In the genomic region with DNA sequence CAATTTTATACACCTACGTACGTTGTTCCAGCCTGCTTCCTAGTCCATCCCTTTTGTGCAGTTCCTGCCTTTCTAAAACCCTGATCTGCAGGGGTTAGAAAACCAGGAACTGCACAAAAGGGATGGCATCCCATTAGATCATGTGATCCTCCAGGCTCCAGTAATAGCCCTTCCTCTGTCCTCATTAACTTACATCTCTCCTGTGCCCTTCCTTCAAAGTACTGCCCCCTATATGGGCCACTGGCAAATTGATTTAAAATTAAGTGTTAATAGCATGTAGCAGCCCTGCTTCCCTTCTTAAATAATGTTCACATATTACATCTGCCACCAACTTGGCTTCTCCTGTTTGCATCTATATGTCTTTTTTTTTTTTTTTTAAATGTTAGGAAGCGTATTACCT, we compare ENCODE assay signal across 34 cellular contexts.
"Had no signal": no experiment of that assay in that cellular context is flagged by ENCODE, and none has a peak within 500 bp of the region (broad histone marks: within the 10 kb centered on the region; RNA-seq: fewer than 3 reads in every experiment).

No MANE protein-coding gene starts in this region.

- H3K27ac ChIP-seq: body of pancreas, cardiac muscle cell, coronary artery, dorsolateral prefrontal cortex, pancreas, prostate gland, sigmoid colon, stomach, thyroid gland, upper lobe of left lung had no signal

- H3K9me3 ChIP-seq: body of pancreas, pancreas, prostate gland, sigmoid colon, stomach, thyroid gland, upper lobe of left lung had no signal

- H3K27me3 ChIP-seq: body of pancreas, cardiac muscle cell, pancreas, sigmoid colon, stomach, thyroid gland, upper lobe of left lung had no signal

- H3K27ac Mint-ChIP-seq: activated CD8-positive, alpha-beta memory T cell treated with anti-CD3 and anti-CD28 coated beads, Interleukin-2, amount 10 ng/mL, durations not matched to agents 7 days and 5 days; activated CD8-positive, alpha-beta T cell treated with anti-CD3 and anti-CD28 coated beads, Interleukin-2, amount 10 ng/mL, durations not matched to agents 7 days and 5 days; activated naive CD8-positive, alpha-beta T cell; activated T-helper 2 cell treated with anti-CD3 and anti-CD28 coated beads, Interferon-gamma antibody, Interleukin-2, Interleukin-4, amounts not matched to agents 10 μg/mL and 5 μg/mL and 100 μg/mL, durations not matched to agents 14 hours and 24 hours and 36 hours; mesothelial cell of epicardium; naive B cell; nephron progenitor cell; stimulated activated naive B cell treated with anti-CD40 and anti-IgM and Interleukin-4, amounts not matched to agents 10 μg/mL and 1 μg/mL and 100 μg/mL, for 72 hours had no signal

- H3K36me3 Mint-ChIP-seq: activated CD8-positive, alpha-beta memory T cell treated with anti-CD3 and anti-CD28 coated beads, Interleukin-2, amount 10 ng/mL, durations not matched to agents 7 days and 5 days; activated naive CD8-positive, alpha-beta T cell; naive B cell; stimulated activated naive B cell treated with anti-CD40 and anti-IgM and Interleukin-4, amounts not matched to agents 10 μg/mL and 1 μg/mL and 100 μg/mL, for 72 hours had no signal

- DNase-seq: activated CD4-positive, alpha-beta T cell treated with anti-CD3 and anti-CD28 coated beads for 1 hour; activated CD4-positive, alpha-beta T cell treated with anti-CD3 and anti-CD28 coated beads, Interleukin-2, amount 50 U/mL, for 1 hour; activated CD8-positive, alpha-beta memory T cell treated with anti-CD3 and anti-CD28 coated beads, Interleukin-2, amount 10 ng/mL, durations not matched to agents 7 days and 5 days; activated CD8-positive, alpha-beta T cell treated with anti-CD3 and anti-CD28 coated beads, Interleukin-2, amount 10 ng/mL, durations not matched to agents 7 days and 5 days; activated naive CD4-positive, alpha-beta T cell treated with Interleukin-2 at 50 U/mL for 16 hours; activated T-cell treated with anti-CD3 and anti-CD28 coated beads, Interleukin-2, amount 50 U/mL, for 48 hours; anterior cingulate cortex; body of pancreas; cerebellar nuclear complex; dorsolateral prefrontal cortex; effector memory CD4-positive, alpha-beta T cell; erythroblast; head of caudate nucleus; hypothalamus; mammary epithelial cell; naive B cell; nephron progenitor cell; nucleus accumbens; pancreas; retina; sigmoid colon; small intestine; stimulated activated CD4-positive, alpha-beta T cell treated with anti-CD3 and anti-CD28 coated beads, Interleukin-2, amount 100 ng/mL, for 24 hours; stimulated activated naive B cell treated with anti-CD40 and anti-IgM and Interleukin-4, amounts not matched to agents 10 μg/mL and 1 μg/mL and 100 μg/mL, for 72 hours; stomach; T-helper 2 cell; thyroid gland; upper lobe of left lung had no signal

- H3K4me3 Mint-ChIP-seq: activated CD8-positive, alpha-beta memory T cell treated with anti-CD3 and anti-CD28 coated beads, Interleukin-2, amount 10 ng/mL, durations not matched to agents 7 days and 5 days; activated CD8-positive, alpha-beta T cell treated with anti-CD3 and anti-CD28 coated beads, Interleukin-2, amount 10 ng/mL, durations not matched to agents 7 days and 5 days; activated naive CD8-positive, alpha-beta T cell; mesothelial cell of epicardium; nephron progenitor cell; stimulated activated naive B cell treated with anti-CD40 and anti-IgM and Interleukin-4, amounts not matched to agents 10 μg/mL and 1 μg/mL and 100 μg/mL, for 72 hours had no signal

- H3K4me1 ChIP-seq: body of pancreas, pancreas, prostate gland, sigmoid colon, stomach, thyroid gland, upper lobe of left lung had no signal

- H3K9me3 Mint-ChIP-seq: activated T-helper 2 cell treated with anti-CD3 and anti-CD28 coated beads, Interferon-gamma antibody, Interleukin-2, Interleukin-4, amounts not matched to agents 10 μg/mL and 5 μg/mL and 100 μg/mL, durations not matched to agents 14 hours and 24 hours and 36 hours; naive B cell; nephron progenitor cell; stimulated activated naive B cell treated with anti-CD40 and anti-IgM and Interleukin-4, amounts not matched to agents 10 μg/mL and 1 μg/mL and 100 μg/mL, for 72 hours had no signal

- H3K4me3 ChIP-seq: body of pancreas, cardiac muscle cell, coronary artery, dorsolateral prefrontal cortex, pancreas, prostate gland, sigmoid colon, stomach, thyroid gland, upper lobe of left lung had no signal

- H3K36me3 ChIP-seq: cardiac muscle cell, pancreas, prostate gland, sigmoid colon, stomach, thyroid gland, upper lobe of left lung had no signal

- H3K4me1 Mint-ChIP-seq: activated CD8-positive, alpha-beta memory T cell treated with anti-CD3 and anti-CD28 coated beads, Interleukin-2, amount 10 ng/mL, durations not matched to agents 7 days and 5 days; naive B cell; nephron progenitor cell; stimulated activated naive B cell treated with anti-CD40 and anti-IgM and Interleukin-4, amounts not matched to agents 10 μg/mL and 1 μg/mL and 100 μg/mL, for 72 hours had no signal

- ATAC-seq: activated CD8-positive, alpha-beta memory T cell treated with anti-CD3 and anti-CD28 coated beads, Interleukin-2, amount 10 ng/mL, durations not matched to agents 7 days and 5 days; activated CD8-positive, alpha-beta T cell treated with anti-CD3 and anti-CD28 coated beads, Interleukin-2, amount 10 ng/mL, durations not matched to agents 7 days and 5 days; body of pancreas; pancreas; stimulated activated naive B cell treated with anti-CD40 and anti-IgM and Interleukin-4, amounts not matched to agents 10 μg/mL and 1 μg/mL and 100 μg/mL, for 72 hours had no signal
